In genomic region chr1:6874298-6874697, GRCh38 we compare ENCODE assay signal across 21 cellular contexts.
DNase-seq lines count a peak whose midpoint lies in the region; ATAC-seq, FAIRE-seq and TF ChIP-seq lines count a peak whose summit lies in the region.
"Had no signal": no experiment of that assay in that cellular context is flagged by ENCODE, and none has a peak within 500 bp of the region (broad histone marks: within the 10 kb centered on the region; RNA-seq: fewer than 3 reads in every experiment).

No MANE protein-coding gene starts in this region.

- H3K9ac ChIP-seq in H9 (ENCODE audit: extremely low read depth, insufficient read length, low read length) (no peak overlapping the region), K562 (ENCODE audit: insufficient read depth in 1 of 2, low read depth in 2 of 2, low read length in 2 of 2) (no peak overlapping the region), mesenchymal stem cell (ENCODE audit: low read length) (no peak overlapping the region), neural progenitor cell (no peak overlapping the region)

- no peaks in the 10 kb centered on the region for H3K79me2 ChIP-seq in H9 (ENCODE audit: insufficient read depth, low read length)
- H3K79me2 ChIP-seq in K562 (ENCODE audit: control insufficient read depth, insufficient read depth, low read length), result no peaks in the 10 kb centered on the region
- peaks cover 28% of the 10 kb centered on the region for H3K79me2 ChIP-seq in neural progenitor cell (ENCODE audit: low read depth)

- DNase-seq in H9 (no peak), K562 (ENCODE audit: extremely low read depth in 1 of 4, low spot score in 3 of 4) (no peak), mesenchymal stem cell (no peak), KBM-7 (no peak), neural progenitor cell (ENCODE audit: low spot score) (no peak)
- DNase-seq in activated CD8-positive, alpha-beta memory T cell treated with anti-CD3 and anti-CD28 coated beads, Interleukin-2, amount 50 U/mL, for 4 hours, result no peak
- DNase-seq: BE2C; C1 segment of cervical spinal cord; CD4-positive, CD25-positive, alpha-beta regulatory T cell; CD8-positive, alpha-beta memory T cell; COR-L47; DMS 273 treated with DMSO at 0.1 percent for 48 hours; DMS53; DND-41; EL; GOT3; KG1 had no signal

- H3K27me3 ChIP-seq in H9 (ENCODE audit: insufficient read depth, low read length) (no peaks in the 10 kb centered on the region), K562 (ENCODE audit: control insufficient read depth in 2 of 2, insufficient read depth in 2 of 2, low read length in 2 of 2) (no peaks in the 10 kb centered on the region), mesenchymal stem cell (ENCODE audit: control insufficient read depth in 1 of 2, insufficient read depth in 1 of 2, low read length in 2 of 2) (no peaks in the 10 kb centered on the region), thymus (ENCODE audit: control insufficient read depth, insufficient read depth) (no peaks in the 10 kb centered on the region), neural progenitor cell (no peaks in the 10 kb centered on the region)
- H3K27me3 ChIP-seq: BE2C had no signal

- no peak overlapping the region for H3K23ac ChIP-seq in H9 (ENCODE audit: insufficient read length, low read depth, low read length)
- no peak overlapping the region for H3K23ac ChIP-seq in mesenchymal stem cell (ENCODE audit: low read length in 2 of 2)

- no TSS peak for BruUV-seq in K562 (replicated peaks; lab: Mats Ljungman, UMichigan)

- H2AFZ ChIP-seq in H9 (ENCODE audit: low read length), result no peak overlapping the region
- H2AFZ ChIP-seq in K562 (ENCODE audit: low read depth, low read length), result no peak overlapping the region
- H2AFZ ChIP-seq in mesenchymal stem cell (ENCODE audit: low read depth, low read length), result no peak overlapping the region
- H2AFZ ChIP-seq in neural progenitor cell (replicated peaks), result no peak overlapping the region

- POLR2A ChIA-PET in K562 (lab: Yijun Ruan, JAX), result interaction anchor here (1.7 kb wide), 1 partner anchor 28 kb away, joined by 8 read pairs; no protein-coding TSS in a partner anchor

- H3K36me3 ChIP-seq in K562 (ENCODE audit: control insufficient read depth, insufficient read depth, low read length), result peaks cover 6% of the 10 kb centered on the region; the same call in 1 of the 3 replicates
- peaks cover 16 to 41% of the 10 kb centered on the region in 2 experiments for H3K36me3 ChIP-seq in mesenchymal stem cell (ENCODE audit: control insufficient read depth in 1 of 2, insufficient read depth in 2 of 2, low read depth in 1 of 2, low read length in 2 of 2)
- H3K36me3 ChIP-seq in thymus (ENCODE audit: control insufficient read depth, insufficient read depth), result peaks cover 16% of the 10 kb centered on the region
- no peaks in the 10 kb centered on the region for H3K36me3 ChIP-seq in neural progenitor cell
- H3K36me3 ChIP-seq: BE2C, HAP-1 had no signal

- H3K18ac ChIP-seq in H9 (ENCODE audit: insufficient read length, low read depth, low read length) (no peak overlapping the region), mesenchymal stem cell (ENCODE audit: low read depth in 1 of 2, low read length in 2 of 2) (no peak overlapping the region)

- H3K4me3 ChIP-seq in K562, result no peak overlapping the region
- no peak overlapping the region for H3K4me3 ChIP-seq in mesenchymal stem cell (ENCODE audit: insufficient read depth in 1 of 2, low read depth in 1 of 2, low read length in 2 of 2)
- no peak overlapping the region for H3K4me3 ChIP-seq in thymus (ENCODE audit: low read length)
- H3K4me3 ChIP-seq in neural progenitor cell, result no peak overlapping the region
- H3K4me3 ChIP-seq: HAP-1 had no signal

- H3K9me3 ChIP-seq in H9 (ENCODE audit: control insufficient read depth, low read depth, low read length) (no peaks in the 10 kb centered on the region), K562 (replicated peaks; ENCODE audit: control insufficient read depth, insufficient read depth, low read depth, low read length) (no peaks in the 10 kb centered on the region), mesenchymal stem cell (ENCODE audit: control insufficient read depth, low read length) (no peaks in the 10 kb centered on the region), thymus (ENCODE audit: control insufficient read depth) (no peaks in the 10 kb centered on the region), neural progenitor cell (ENCODE audit: low read depth) (no peaks in the 10 kb centered on the region)
- H3K9me3 ChIP-seq: BE2C, HAP-1 had no signal

- H4K8ac ChIP-seq in H9 (replicated peaks; ENCODE audit: insufficient read length, low read depth, low read length) (no peak overlapping the region), mesenchymal stem cell (ENCODE audit: low read length) (no peak overlapping the region)

- no peaks in the 10 kb centered on the region for H3K23me2 ChIP-seq in H9 (ENCODE audit: insufficient read length, low read depth, low read length, poor library complexity, severe bottlenecking)

- H3K4ac ChIP-seq in H9 (ENCODE audit: low read depth, low read length) (no peak overlapping the region), mesenchymal stem cell (ENCODE audit: low read depth in 1 of 2, low read length in 2 of 2) (no peak overlapping the region)

- H2BK15ac ChIP-seq in H9 (ENCODE audit: low read depth, low read length), result no peak overlapping the region
- H2BK15ac ChIP-seq in mesenchymal stem cell (ENCODE audit: low read depth, poor library complexity, severe bottlenecking), result no peak overlapping the region

- H3T11ph ChIP-seq in H9 (ENCODE audit: low read length), result no peak overlapping the region

- in situ Hi-C loops in K562 (cut with MboI) (no loop called here), KBM-7 (cut with MboI; ENCODE audit: low pct_unique_long_range_greater_than_20kb, low sequenced_read_pairs) (no loop called here)

- intact Hi-C loops in K562 (cut with micrococcal nuclease), result no loop called here

- TF ChIP-seq POLR2A in K562 (conservative IDR thresholded peaks at IDR 0.05), result no peak

- H3K14ac ChIP-seq in H9 (ENCODE audit: insufficient read depth, low read length) (no peak overlapping the region), mesenchymal stem cell (ENCODE audit: low read length in 2 of 2) (no peak overlapping the region)

- no peak overlapping the region for H3K56ac ChIP-seq in H9 (ENCODE audit: insufficient read length, low read depth, low read length)

- TF ChIP-seq EP300 in K562 (IDR thresholded peaks at IDR 0.05; ENCODE audit: low read length), result no peak

- H3K9me3 Mint-ChIP-seq in H9 (no peaks in the 10 kb centered on the region), neural progenitor cell (no peaks in the 10 kb centered on the region)
- H3K9me3 Mint-ChIP-seq: CD4-positive, CD25-positive, alpha-beta regulatory T cell; CD8-positive, alpha-beta memory T cell had no signal

- H3K27me3 Mint-ChIP-seq in H9 (ENCODE audit: low read depth), result no peaks in the 10 kb centered on the region
- peaks cover 2% of the 10 kb centered on the region for H3K27me3 Mint-ChIP-seq in neural progenitor cell (ENCODE audit: insufficient read depth, low read depth)
- H3K27me3 Mint-ChIP-seq: CD4-positive, CD25-positive, alpha-beta regulatory T cell; CD8-positive, alpha-beta memory T cell had no signal

- no peak overlapping the region for H3K27ac ChIP-seq in H9 (ENCODE audit: insufficient read length, low read depth, low read length)
- H3K27ac ChIP-seq in K562 (ENCODE audit: extremely low read depth, low read depth, low read length), result no peak overlapping the region
- peak overlapping the region; percentile 52 for H3K27ac ChIP-seq in mesenchymal stem cell (ENCODE audit: low read length, poor library complexity, severe bottlenecking)
- peak overlapping the region; percentile 31 for H3K27ac ChIP-seq in thymus (ENCODE audit: low read depth)
- H3K27ac ChIP-seq in neural progenitor cell, result no peak overlapping the region
- H3K27ac ChIP-seq: HL-60 had no signal

- ATAC-seq in K562, result peak; percentile 36; the same call in 1 of the 3 replicates
- ATAC-seq in GM18517 (IDR thresholded peaks at IDR 0.05; ENCODE audit: unreplicated experiment), result no peak

- TF ChIP-seq RAD21 in K562 (CRISPR knock-in tag; conservative IDR thresholded peaks at IDR 0.05 in 1 of 2, IDR thresholded peaks at IDR 0.05 in 1 of 2), result no peak

- H4K5ac ChIP-seq in H9 (ENCODE audit: insufficient read length, low read depth, low read length), result no peak overlapping the region

- no peak overlapping the region for H2BK120ac ChIP-seq in H9 (ENCODE audit: low read depth, low read length, poor library complexity, severe bottlenecking)
- H2BK120ac ChIP-seq in mesenchymal stem cell (ENCODE audit: low read depth, low read length), result no peak overlapping the region

- no peaks in the 10 kb centered on the region for H3K79me1 ChIP-seq in H9 (ENCODE audit: insufficient read depth, low read depth, low read length, poor library complexity, severe bottlenecking)
- H3K79me1 ChIP-seq in mesenchymal stem cell (replicated peaks; ENCODE audit: low read length, poor library complexity, severe bottlenecking), result peaks cover 18% of the 10 kb centered on the region

- H3K4me3 Mint-ChIP-seq in H9, result no peak overlapping the region
- H3K4me3 Mint-ChIP-seq in neural progenitor cell, result no peak overlapping the region
- H3K4me3 Mint-ChIP-seq: CD4-positive, CD25-positive, alpha-beta regulatory T cell; CD8-positive, alpha-beta memory T cell had no signal

- H2BK12ac ChIP-seq in H9 (ENCODE audit: insufficient read length, low read depth, low read length), result no peak overlapping the region
- H2BK12ac ChIP-seq in mesenchymal stem cell (ENCODE audit: low read length in 2 of 2), result peak overlapping the region in 1 of 2 experiments; percentile 83

- TF ChIP-seq CTCF in H9 (conservative IDR thresholded peaks at IDR 0.05) (peak; percentile 26; the same call in 1 of the 3 replicates), K562 (IDR thresholded peaks at IDR 0.05 in 2 of 3, conservative IDR thresholded peaks at IDR 0.05 in 1 of 3; ENCODE audit: insufficient read depth in 2 of 3, low read depth in 1 of 3, low read length in 3 of 3) (no peak), neural progenitor cell (IDR thresholded peaks at IDR 0.05) (no peak)

- H2BK20ac ChIP-seq in H9 (ENCODE audit: low read depth, low read length, poor library complexity, severe bottlenecking), result no peak overlapping the region

- H4K91ac ChIP-seq in H9 (ENCODE audit: insufficient read length, low read depth, low read length) (no peak overlapping the region), mesenchymal stem cell (ENCODE audit: low read length) (no peak overlapping the region)

- H3K27ac Mint-ChIP-seq in H9, result no peak overlapping the region
- H3K27ac Mint-ChIP-seq in neural progenitor cell, result no peak overlapping the region
- H3K27ac Mint-ChIP-seq: CD4-positive, CD25-positive, alpha-beta regulatory T cell; CD8-positive, alpha-beta memory T cell had no signal

- no peak for FAIRE-seq in K562 (lab: Jason Lieb, UNC)

- WGBS in H9 (ENCODE audit: extremely low coverage, insufficient read length, low lambda C conversion rate), result no CpG with 5 or more reads among the region's 4 CpGs
- WGBS in K562 (ENCODE audit: insufficient coverage, low coverage, missing lambda C conversion rate), result 72% methylated on average over 4 of the region's 4 CpGs
- 90% methylated on average over 1 of the region's 4 CpGs for WGBS in mesenchymal stem cell
- 98% methylated on average over 4 of the region's 4 CpGs for WGBS in thymus

- H3K36me3 Mint-ChIP-seq in H9 (ENCODE audit: insufficient read depth in 1 of 3, low read depth in 3 of 3), result peaks cover 0 to 5% (median 4%) of the 10 kb centered on the region in 3 experiments; a peak in 5 of 7 replicates
- peaks cover 11% of the 10 kb centered on the region for H3K36me3 Mint-ChIP-seq in neural progenitor cell

- H3K4me1 Mint-ChIP-seq in H9 (peaks cover 15 to 21% of the 10 kb centered on the region in 2 experiments), neural progenitor cell (peaks cover 39% of the 10 kb centered on the region)

- H3F3A ChIP-seq in neural progenitor cell (ENCODE audit: low read depth), result peaks cover 3% of the 10 kb centered on the region

- H3K4me2 ChIP-seq in H9 (ENCODE audit: insufficient read depth, insufficient read length, low read length) (no peak overlapping the region), K562 (ENCODE audit: insufficient read depth, low read length) (no peak overlapping the region), mesenchymal stem cell (ENCODE audit: low read length, poor library complexity, severe bottlenecking) (no peak overlapping the region), neural progenitor cell (no peak overlapping the region)

- CTCF ChIA-PET in K562 (lab: Yijun Ruan, JAX; ENCODE audit: low intra/inter-chr PET ratio), result no interaction called here

- H2BK5ac ChIP-seq in H9 (ENCODE audit: insufficient read length, low read length), result no peak overlapping the region
- no peak overlapping the region for H2BK5ac ChIP-seq in mesenchymal stem cell (ENCODE audit: low read depth, low read length, poor library complexity, severe bottlenecking)

- no peaks in the 10 kb centered on the region for H4K20me1 ChIP-seq in H9 (ENCODE audit: control insufficient read depth, insufficient read depth, insufficient read length)
- H4K20me1 ChIP-seq in K562 (replicated peaks; ENCODE audit: control insufficient read depth, insufficient read depth, low read length), result no peaks in the 10 kb centered on the region
- peaks cover 18% of the 10 kb centered on the region for H4K20me1 ChIP-seq in neural progenitor cell (ENCODE audit: low read depth)

- peaks cover 2% of the 10 kb centered on the region for H3K9me1 ChIP-seq in K562 (ENCODE audit: control insufficient read depth, insufficient read depth, low read length)

- H3K4me1 ChIP-seq in H9 (ENCODE audit: insufficient read depth, low read length), result 0 out of 2 replicates have a peak, but pooled peaks cover 2% of the 10 kb centered on the region
- no peaks in the 10 kb centered on the region for H3K4me1 ChIP-seq in K562 (replicated peaks in 1 of 2; ENCODE audit: control insufficient read depth in 2 of 2, insufficient read depth in 2 of 2, low read length in 2 of 2)
- peaks cover 10% of the 10 kb centered on the region for H3K4me1 ChIP-seq in mesenchymal stem cell (ENCODE audit: control insufficient read depth, insufficient read depth, low read depth, low read length)
- H3K4me1 ChIP-seq in thymus (ENCODE audit: control insufficient read depth, insufficient read depth, low read length), result no peaks in the 10 kb centered on the region
- H3K4me1 ChIP-seq in neural progenitor cell, result peaks cover 12% of the 10 kb centered on the region
- H3K4me1 ChIP-seq: BE2C had no signal

- H2AK5ac ChIP-seq in H9 (ENCODE audit: insufficient read length, low read length) (no peak overlapping the region), mesenchymal stem cell (ENCODE audit: low read length, severe bottlenecking) (peak overlapping the region; percentile 85)

Comparison
In these comparisons a context has a peak if more than half of its experiments do, and no peak if none do; other contexts are left out.
1. H3K27ac ChIP-seq: peak in mesenchymal stem cell (single experiment) and thymus (single experiment); none in H9 (single experiment), K562 (single experiment) and neural progenitor cell (single experiment).